Comparison of ENCODE assay signal across 1 cellular context in the genomic region with DNA sequence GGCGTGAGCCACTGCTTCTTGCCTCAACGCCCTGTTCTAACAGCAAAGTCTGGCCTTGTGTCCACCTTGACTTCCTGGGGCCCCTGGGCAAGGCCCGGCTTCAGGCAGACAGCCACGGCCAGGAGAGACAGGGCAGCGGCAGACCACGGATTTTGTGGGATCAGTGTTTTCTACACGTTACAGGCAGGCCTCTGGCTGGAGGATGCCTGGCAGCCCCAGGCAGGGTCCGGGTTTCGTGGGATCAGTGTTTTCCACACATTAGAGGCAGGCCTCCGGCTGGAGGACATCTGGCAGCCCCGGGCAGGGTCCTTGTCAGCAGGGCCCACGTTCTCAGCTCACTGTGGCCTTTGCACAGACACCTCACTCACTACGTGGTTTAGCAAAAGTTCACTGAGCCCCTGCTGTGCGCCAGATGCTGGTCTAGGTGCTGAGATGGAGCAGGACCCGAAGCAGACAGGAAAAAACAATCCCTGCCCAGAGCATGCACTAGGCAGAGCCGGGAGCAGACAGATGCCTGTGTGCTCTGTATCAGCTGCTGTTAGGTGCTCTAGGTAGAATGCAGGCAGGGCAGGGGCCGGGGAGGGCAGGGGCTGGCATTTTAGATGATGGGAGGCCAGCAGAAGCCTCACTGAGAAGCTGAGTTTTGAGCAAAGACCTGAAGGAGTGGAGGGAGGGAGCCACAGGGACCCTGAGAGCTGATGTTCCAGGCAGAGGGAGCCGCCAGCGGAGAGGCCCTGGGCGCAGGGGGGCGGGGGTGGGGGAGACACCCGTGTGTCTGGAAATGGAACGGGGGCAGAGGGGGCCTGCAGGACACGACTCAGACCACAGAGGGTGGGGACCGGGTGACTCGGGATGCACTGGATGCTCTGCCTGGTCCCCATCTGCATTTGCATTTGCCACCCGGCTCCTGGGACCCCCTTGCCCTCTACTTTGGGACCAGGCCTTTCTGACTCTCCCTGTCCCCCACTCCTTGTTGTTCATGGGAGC.
TF ChIP-seq lines count a peak whose summit lies in the region.

No MANE protein-coding gene starts in this region.

TF ChIP-seq in H1, 55 proteins besides CTCF, POLR2A, EP300 and RAD21:
- no peak for TF ChIP-seq CHD1 (IDR thresholded peaks at IDR 0.05; ENCODE audit: low read depth, low read length)
- no peak for TF ChIP-seq CHD2 (IDR thresholded peaks at IDR 0.05; ENCODE audit: low read length)
- TF ChIP-seq BRCA1 (IDR thresholded peaks at IDR 0.05; ENCODE audit: low read depth, low read length) = no peak
- TF ChIP-seq HDAC6 (IDR thresholded peaks at IDR 0.05; ENCODE audit: low read depth, low read length) = no peak
- no peak for TF ChIP-seq NANOG (IDR thresholded peaks at IDR 0.05; ENCODE audit: insufficient read depth, low read depth, low read length, poor library complexity, severe bottlenecking)
- no peak for TF ChIP-seq MAFK (IDR thresholded peaks at IDR 0.05; ENCODE audit: low read depth, low read length)
- no peak for TF ChIP-seq SRF (IDR thresholded peaks at IDR 0.05; ENCODE audit: low read depth, low read length)
- no peak for TF ChIP-seq BACH1 (IDR thresholded peaks at IDR 0.05; ENCODE audit: low read length)
- no peak for TF ChIP-seq CHD7 (IDR thresholded peaks at IDR 0.05; ENCODE audit: insufficient replicate concordance, low read length)
- TF ChIP-seq NRF1 (IDR thresholded peaks at IDR 0.05; ENCODE audit: low read depth, low read length) = no peak
- TF ChIP-seq FOSL1 (IDR thresholded peaks at IDR 0.05; ENCODE audit: insufficient read depth, low read depth, low read length) = no peak
